In the genomic region with DNA sequence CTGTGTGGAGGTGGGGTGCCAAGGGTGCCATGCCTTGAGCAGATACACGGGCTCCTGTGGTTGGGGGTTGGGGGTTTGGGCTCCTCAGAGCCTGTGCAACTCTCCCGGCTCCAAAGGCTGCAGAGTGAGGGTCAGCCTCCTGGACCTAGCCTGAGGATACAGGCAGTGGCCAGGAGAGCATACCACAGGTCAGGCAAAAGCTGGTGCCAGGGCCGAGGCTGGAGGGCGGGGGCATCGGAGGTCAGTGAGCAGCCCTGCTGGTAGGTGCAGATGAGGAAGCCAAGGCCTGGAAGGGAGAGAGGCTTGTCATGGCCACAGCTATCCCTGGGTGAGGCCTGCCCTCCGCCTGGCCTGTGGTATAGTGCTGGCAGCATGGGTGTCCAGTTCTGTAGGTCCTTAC, we compare ENCODE assay signal across 26 cellular contexts.
"Had no signal": no experiment of that assay in that cellular context is flagged by ENCODE, and none has a peak within 500 bp of the region (broad histone marks: within the 10 kb centered on the region; RNA-seq: fewer than 3 reads in every experiment).

No MANE protein-coding gene starts in this region.

- H3K27me3 ChIP-seq: esophagus squamous epithelium, left lung, neutrophil, pancreas, right lobe of liver, stomach, thyroid gland, vagina had no signal

- H3K27ac ChIP-seq: coronary artery, esophagus squamous epithelium, left lung, lower lobe of right lung, neutrophil, pancreas, right lobe of liver, stomach, thyroid gland, vagina had no signal

- H3K4me1 ChIP-seq: lower lobe of right lung, pancreas, right lobe of liver, stomach, thyroid gland, vagina had no signal

- H3K9me3 Mint-ChIP-seq: naive thymus-derived CD8-positive, alpha-beta T cell had no signal

- ATAC-seq: left lung; lower lobe of right lung; naive thymus-derived CD8-positive, alpha-beta T cell; pancreas had no signal

- H3K27me3 Mint-ChIP-seq: naive thymus-derived CD8-positive, alpha-beta T cell had no signal

- H3K4me3 ChIP-seq: coronary artery, esophagus squamous epithelium, left lung, lower lobe of right lung, pancreas, right lobe of liver, stomach, thyroid gland, vagina had no signal

- DNase-seq: dermis blood vessel endothelial cell; effector memory CD4-positive, alpha-beta T cell; erythroblast; esophagus squamous epithelium; foreskin melanocyte; glutamatergic neuron; hypothalamus; kidney; lower lobe of right lung; naive thymus-derived CD8-positive, alpha-beta T cell; retina; right lobe of liver; small intestine; stimulated activated CD4-positive, alpha-beta T cell treated with anti-CD3 and anti-CD28 coated beads, Interleukin-15, amount 100 ng/mL, for 24 hours; stimulated activated CD4-positive, alpha-beta T cell treated with anti-CD3 and anti-CD28 coated beads, Interleukin-4, amount 100 ng/mL, for 1 hour; stimulated activated CD8-positive, alpha-beta memory T cell treated with anti-CD3 and anti-CD28 coated beads, Interleukin-4, amount 100 ng/mL, for 48 hours; stimulated activated naive CD4-positive, alpha-beta T cell treated with Interleukin-2 at 50 U/mL for 16 hours; stomach; thyroid gland; trophoblast cell had no signal

- H3K9me3 ChIP-seq: esophagus squamous epithelium, left lung, lower lobe of right lung, neutrophil, pancreas, right lobe of liver, stomach, thyroid gland, vagina had no signal

- FAIRE-seq: endometrium, kidney, pancreas, small intestine had no signal

- H3K4me3 Mint-ChIP-seq: naive thymus-derived CD8-positive, alpha-beta T cell had no signal
